ENCODE assay signal across 8 cellular contexts in genomic region chr7:75756340-75757297, GRCh38. TPM values are rescaled to one million over a fixed set of nuclear protein-coding genes. Genes with fewer than 3 reads are reported as not detected.
DNase-seq lines count a peak whose midpoint lies in the region; ATAC-seq, FAIRE-seq and TF ChIP-seq lines count a peak whose summit lies in the region.

No MANE protein-coding gene starts in this region.

- TF ChIP-seq CTCF in endothelial cell of umbilical vein (IDR thresholded peaks at IDR 0.05; ENCODE audit: extremely low read depth in 1 of 2, insufficient read depth in 1 of 2, low read depth in 1 of 2, low read length in 2 of 2) = peak; percentile 41 to 54

- no peak overlapping the region for H3K9ac ChIP-seq in endothelial cell of umbilical vein (replicated peaks; ENCODE audit: extremely low read depth, insufficient read depth, low read length)

- no peaks in the 10 kb centered on the region for H3K9me3 ChIP-seq in endothelial cell of umbilical vein (replicated peaks; ENCODE audit: control insufficient read depth, insufficient read depth, low read length)
- no peaks in the 10 kb centered on the region for H3K9me3 ChIP-seq in small intestine (ENCODE audit: control insufficient read depth, low read depth)

- TF ChIP-seq POLR2A in endothelial cell of umbilical vein (IDR thresholded peaks at IDR 0.05; ENCODE audit: low read depth, low read length) = no peak

- H3K36me3 ChIP-seq in endothelial cell of umbilical vein (ENCODE audit: control insufficient read depth in 2 of 2, extremely low read depth in 1 of 2, insufficient read depth in 2 of 2, low read length in 2 of 2) = no peaks in the 10 kb centered on the region
- H3K36me3 ChIP-seq in small intestine (ENCODE audit: control insufficient read depth in 2 of 2, insufficient read depth in 2 of 2, low read length in 2 of 2) = no peaks in the 10 kb centered on the region

- POLR2A ChIA-PET in endothelial cell of umbilical vein (lab: Charles Lee) = interaction anchor here (0.7 kb wide), 1 partner anchor 214 kb away, joined by 5 read pairs; no protein-coding TSS in a partner anchor

- no peak overlapping the region for H3K4me2 ChIP-seq in endothelial cell of umbilical vein (ENCODE audit: insufficient read depth, low read length)

- dilution Hi-C loops in endothelial cell of umbilical vein (cut with MboI; ENCODE audit: extremely low pct_ligation_motif_present, low sequenced_read_pairs) = no loop called here

- FAIRE-seq in endothelial cell of umbilical vein (lab: Jason Lieb, UNC) = peak; percentile 47
- FAIRE-seq in small intestine (lab: Jason Lieb, UNC) = no peak

- no peak overlapping the region for H3K4me3 ChIP-seq in endothelial cell of umbilical vein (replicated peaks in 1 of 3; ENCODE audit: insufficient read depth in 1 of 3, low read depth in 1 of 3, low read length in 3 of 3)
- no peak overlapping the region for H3K4me3 ChIP-seq in small intestine (ENCODE audit: low read depth in 1 of 2, low read length in 2 of 2)

- no peak for ATAC-seq in HG03457 (IDR thresholded peaks at IDR 0.05; ENCODE audit: unreplicated experiment)

- H3K9me1 ChIP-seq in endothelial cell of umbilical vein (replicated peaks; ENCODE audit: control insufficient read depth, extremely low read depth, insufficient read depth, low read length) = no peaks in the 10 kb centered on the region

- H3K27ac ChIP-seq in endothelial cell of umbilical vein (ENCODE audit: insufficient read depth, low read depth, low read length) (no peak overlapping the region), small intestine (ENCODE audit: low read depth in 1 of 2, low read length in 1 of 2) (no peak overlapping the region)

- peak; percentile 38 for DNase-seq in NCI-H82 (lab: John Stamatoyannopoulos, UW)
- DNase-seq in NCI-H82 treated with DMSO at 0.1 percent for 48 hours (lab: John Stamatoyannopoulos, UW; ENCODE audit: unreplicated experiment) = no peak
- DNase-seq in NOMO-1 (lab: John Stamatoyannopoulos, UW; ENCODE audit: unreplicated experiment in 2 of 2) = peak; percentile 57
- DNase-seq in endothelial cell of umbilical vein (ENCODE audit: low read depth, low spot score) = peak; percentile 64
- DNase-seq in small intestine = peak; percentile 51
- no peak for DNase-seq in NCI-H187 (lab: John Stamatoyannopoulos, UW)
- DNase-seq in cerebellum (ENCODE audit: low spot score) = no peak

- 47 to 68% (median 59%) methylated on average over 15 of the region's 15 CpGs for WGBS in small intestine, 3 donors

- no peaks in the 10 kb centered on the region for H3K4me1 ChIP-seq in endothelial cell of umbilical vein (ENCODE audit: control insufficient read depth, extremely low read depth, insufficient read depth, low read length)
- H3K4me1 ChIP-seq in small intestine (ENCODE audit: control insufficient read depth in 2 of 2, insufficient read depth in 1 of 2, low read depth in 1 of 2, low read length in 1 of 2) = no peaks in the 10 kb centered on the region

- H3K27me3 ChIP-seq in endothelial cell of umbilical vein (ENCODE audit: control insufficient read depth in 2 of 2, insufficient read depth in 2 of 2, low read length in 2 of 2) (no peaks in the 10 kb centered on the region), small intestine (ENCODE audit: control insufficient read depth in 2 of 2, insufficient read depth in 2 of 2, low read length in 2 of 2) (no peaks in the 10 kb centered on the region)

- H2AFZ ChIP-seq in endothelial cell of umbilical vein (ENCODE audit: low read depth, low read length) = no peak overlapping the region

- CTCF ChIA-PET in endothelial cell of umbilical vein (lab: Charles Lee) = interaction anchor here (0.6 to 1.9 kb wide), 25 partner anchors 8 to 264 kb away, joined by 3 to 12 read pairs (median 3); partner anchors contain the start of genes CCL26 and HIP1

- intact Hi-C loops in endothelial cell of umbilical vein (cut with micrococcal nuclease) = loop anchor here (5.0 kb wide), 1 partner anchor 114 kb away; no protein-coding TSS in a partner anchor

- BruUV-seq in endothelial cell of umbilical vein (replicated peaks; lab: Mats Ljungman, UMichigan) = no TSS peak

- no peaks in the 10 kb centered on the region for H4K20me1 ChIP-seq in endothelial cell of umbilical vein (replicated peaks; ENCODE audit: control insufficient read depth, extremely low read depth, insufficient read depth, low read length)

- H3K79me2 ChIP-seq in endothelial cell of umbilical vein (ENCODE audit: control insufficient read depth, insufficient read depth, low read length) = no peaks in the 10 kb centered on the region

TF ChIP-seq in endothelial cell of umbilical vein, 7 proteins besides CTCF, POLR2A, EP300 and RAD21:
- TF ChIP-seq MYC (IDR thresholded peaks at IDR 0.05; ENCODE audit: low read depth, low read length) (no peak), FOS (IDR thresholded peaks at IDR 0.05; ENCODE audit: borderline replicate concordance, insufficient read depth, low read length) (no peak), EZH2 (IDR thresholded peaks at IDR 0.05; ENCODE audit: borderline replicate concordance, low read depth, low read length, severe bottlenecking) (no peak), JUN (IDR thresholded peaks at IDR 0.05; ENCODE audit: borderline replicate concordance, insufficient read depth, insufficient read length, low read depth) (no peak), POLR2AphosphoS5 (IDR thresholded peaks at IDR 0.05; ENCODE audit: insufficient read depth, low read depth, low read length) (no peak)

RNA-seq across cellular contexts. Expression of gene CCL26, which starts 15.4 kb away (rescaled TPM):
- total RNA-seq in endothelial cell of umbilical vein (not detected in 2 replicates), cerebellum (not detected)
- polyA plus RNA-seq in endothelial cell of umbilical vein (not detected in 2 replicates), small intestine (1 to 10 TPM in 1 of 3 donors, not detected in 2; 3.7 TPM)
- polyA plus RNA-seq in endothelial cell of umbilical vein (2011; cell fraction: cytosol; rRNA removed) = not detected in 2 replicates
- not detected in 2 replicates for polyA plus RNA-seq in endothelial cell of umbilical vein (2011; cell fraction: nucleus; rRNA removed)
- polyA plus RNA-seq in endothelial cell of umbilical vein (2012) = 0.71 TPM in 1 of 2 replicates, not detected in the other
- not detected in 2 replicates for polyA minus RNA-seq in endothelial cell of umbilical vein
- not detected for polyA minus RNA-seq in endothelial cell of umbilical vein (2011; cell fraction: cytosol; rRNA and poly(A)+ RNA removed)
- polyA minus RNA-seq in endothelial cell of umbilical vein (2011; cell fraction: nucleus; rRNA and poly(A)+ RNA removed) = not detected in 2 replicates

RNA-seq across cellular contexts. Expression of gene HIP1, which starts 17.9 kb away (rescaled TPM):
- total RNA-seq in endothelial cell of umbilical vein (45.1 and 47.6 TPM in 2 replicates), cerebellum (16.4 TPM)
- polyA plus RNA-seq in endothelial cell of umbilical vein (22.3 and 23.7 TPM in 2 replicates), small intestine (1 to 10 TPM in 2 of 3 donors, under 1 TPM in 1; 0.22 to 7.1 (median 1.1) TPM)
- 20.9 and 22.7 TPM in 2 replicates for polyA plus RNA-seq in endothelial cell of umbilical vein (2011; cell fraction: cytosol; rRNA removed)
- 32.0 and 36.8 TPM in 2 replicates for polyA plus RNA-seq in endothelial cell of umbilical vein (2011; cell fraction: nucleus; rRNA removed)
- 22.1 and 27.9 TPM in 2 replicates for polyA plus RNA-seq in endothelial cell of umbilical vein (2012)
- 49.6 and 57.0 TPM in 2 replicates for polyA minus RNA-seq in endothelial cell of umbilical vein
- polyA minus RNA-seq in endothelial cell of umbilical vein (2011; cell fraction: cytosol; rRNA and poly(A)+ RNA removed) = 9.5 TPM
- polyA minus RNA-seq in endothelial cell of umbilical vein (2011; cell fraction: nucleus; rRNA and poly(A)+ RNA removed) = 32.5 and 38.5 TPM in 2 replicates

RNA-seq across cellular contexts. Expression of gene CCL24, which starts 57.0 kb away (rescaled TPM):
- not detected in 2 replicates for total RNA-seq in endothelial cell of umbilical vein
- polyA plus RNA-seq in endothelial cell of umbilical vein = not detected in 2 replicates
- polyA plus RNA-seq in endothelial cell of umbilical vein (2011; cell fraction: cytosol; rRNA removed) = not detected in 2 replicates
- polyA plus RNA-seq in endothelial cell of umbilical vein (2011; cell fraction: nucleus; rRNA removed) = 0.67 TPM in 1 of 2 replicates, not detected in the other
- polyA plus RNA-seq in endothelial cell of umbilical vein (2012) = not detected in 2 replicates
- polyA minus RNA-seq in endothelial cell of umbilical vein = not detected in 2 replicates
- polyA minus RNA-seq in endothelial cell of umbilical vein (2011; cell fraction: cytosol; rRNA and poly(A)+ RNA removed) = not detected
- polyA minus RNA-seq in endothelial cell of umbilical vein (2011; cell fraction: nucleus; rRNA and poly(A)+ RNA removed) = not detected in 2 replicates
- 10 to 100 TPM in 2 of 3 donors, 1 to 10 TPM in 1; 2.9 to 76.7 (median 34.9) TPM for polyA plus RNA-seq in small intestine
- total RNA-seq in cerebellum = not detected

Comparison
In these comparisons a context has a peak if more than half of its experiments do, and no peak if none do; other contexts are left out.
1. DNase-seq: peak in NCI-H82 (single experiment), NOMO-1 (2 of 2), endothelial cell of umbilical vein (single experiment) and small intestine (single experiment); none in NCI-H82 treated with DMSO at 0.1 percent for 48 hours (single experiment), NCI-H187 (0 of 2) and cerebellum (single experiment).